Comparison of ENCODE assay signal across 19 cellular contexts in genomic region chr6:20246107-20246506, GRCh38. TPM values are rescaled to one million over a fixed set of nuclear protein-coding genes. Genes with fewer than 3 reads are reported as not detected.
A peak's percentile ranks its signal among the peaks of the same experiment; 100 is the strongest.
DNase-seq lines count a peak whose midpoint lies in the region; ATAC-seq, FAIRE-seq and TF ChIP-seq lines count a peak whose summit lies in the region.
"Had no signal": no experiment of that assay in that cellular context is flagged by ENCODE, and none has a peak within 500 bp of the region (broad histone marks: within the 10 kb centered on the region; RNA-seq: fewer than 3 reads in every experiment).

No MANE protein-coding gene starts in this region.

- CTCF ChIA-PET in RWPE1 (lab: Yijun Ruan, JAX) = no interaction called here

- no peaks in the 10 kb centered on the region for H3K9me3 Mint-ChIP-seq in endothelial cell (ENCODE audit: unreplicated experiment)
- no peaks in the 10 kb centered on the region for H3K9me3 Mint-ChIP-seq in stimulated activated effector memory CD8-positive, alpha-beta T cell treated with anti-CD3 and anti-CD28 coated beads, Interleukin-12 subunit alpha, Interleukin-12 subunit beta, amount 100 ng/mL, for 72 hours
- H3K9me3 Mint-ChIP-seq: CD4-positive, CD25-positive, alpha-beta regulatory T cell had no signal

- TF ChIP-seq CTCF in cardiac muscle cell (IDR thresholded peaks at IDR 0.05; ENCODE audit: low read depth, low read length) (no peak), heart right ventricle (IDR thresholded peaks at IDR 0.05) (no peak), endothelial cell (IDR thresholded peaks at IDR 0.05; ENCODE audit: unreplicated experiment) (no peak), RWPE1 (conservative IDR thresholded peaks at IDR 0.05; ENCODE audit: low read depth) (no peak)

- peaks cover 13% of the 10 kb centered on the region for H3K4me1 Mint-ChIP-seq in endothelial cell (ENCODE audit: unreplicated experiment)
- H3K4me1 Mint-ChIP-seq in stimulated activated effector memory CD8-positive, alpha-beta T cell treated with anti-CD3 and anti-CD28 coated beads, Interleukin-12 subunit alpha, Interleukin-12 subunit beta, amount 100 ng/mL, for 72 hours = no peaks in the 10 kb centered on the region

- POLR2A ChIA-PET in RWPE1 (lab: Yijun Ruan, JAX; ENCODE audit: low non-redundant PET) = no interaction called here

- H3K27ac ChIP-seq in cardiac muscle cell (peak overlapping the region; percentile 45), heart right ventricle (no peak overlapping the region), small intestine (ENCODE audit: low read depth in 1 of 2, low read length in 1 of 2) (no peak overlapping the region), RWPE1 (no peak overlapping the region)
- H3K27ac ChIP-seq: GM23248 had no signal

- H3K36me3 ChIP-seq in cardiac muscle cell (no peaks in the 10 kb centered on the region), heart right ventricle (no peaks in the 10 kb centered on the region), small intestine (ENCODE audit: control insufficient read depth in 2 of 2, insufficient read depth in 2 of 2, low read length in 2 of 2) (no peaks in the 10 kb centered on the region)
- H3K36me3 ChIP-seq: Peyer's patch had no signal

- H3K4me3 ChIP-seq in cardiac muscle cell (no peak overlapping the region), heart right ventricle (no peak overlapping the region), small intestine (ENCODE audit: low read depth in 1 of 2, low read length in 2 of 2) (no peak overlapping the region)
- H3K4me3 ChIP-seq: GM23248, Peyer's patch had no signal

- H3K27ac Mint-ChIP-seq in endothelial cell (ENCODE audit: unreplicated experiment) = peak overlapping the region; percentile 5
- no peak overlapping the region for H3K27ac Mint-ChIP-seq in stimulated activated effector memory CD8-positive, alpha-beta T cell treated with anti-CD3 and anti-CD28 coated beads, Interleukin-12 subunit alpha, Interleukin-12 subunit beta, amount 100 ng/mL, for 72 hours
- H3K27ac Mint-ChIP-seq: CD4-positive, CD25-positive, alpha-beta regulatory T cell; HFFc6 had no signal

- no peak overlapping the region for H3K4me3 Mint-ChIP-seq in endothelial cell (ENCODE audit: unreplicated experiment)
- no peak overlapping the region for H3K4me3 Mint-ChIP-seq in stimulated activated effector memory CD8-positive, alpha-beta T cell treated with anti-CD3 and anti-CD28 coated beads, Interleukin-12 subunit alpha, Interleukin-12 subunit beta, amount 100 ng/mL, for 72 hours
- H3K4me3 Mint-ChIP-seq: CD4-positive, CD25-positive, alpha-beta regulatory T cell; HFFc6 had no signal

- ATAC-seq in heart right ventricle (no peak), HG03045 (IDR thresholded peaks at IDR 0.05; ENCODE audit: unreplicated experiment) (no peak)
- no peak for ATAC-seq in stimulated activated effector memory CD8-positive, alpha-beta T cell treated with anti-CD3 and anti-CD28 coated beads, Interleukin-12 subunit alpha, Interleukin-12 subunit beta, amount 100 ng/mL, for 72 hours

- H3K27me3 ChIP-seq in cardiac muscle cell = no peaks in the 10 kb centered on the region
- no peaks in the 10 kb centered on the region for H3K27me3 ChIP-seq in heart right ventricle
- H3K27me3 ChIP-seq in small intestine (ENCODE audit: control insufficient read depth in 2 of 2, insufficient read depth in 2 of 2, low read length in 2 of 2) = no peaks in the 10 kb centered on the region
- H3K27me3 ChIP-seq: Peyer's patch had no signal

- no peak for FAIRE-seq in small intestine (lab: Jason Lieb, UNC)

- peaks cover 2% of the 10 kb centered on the region for H3K27me3 Mint-ChIP-seq in endothelial cell (ENCODE audit: unreplicated experiment)

- H3K9me3 ChIP-seq in cardiac muscle cell (ENCODE audit: low read depth) (no peaks in the 10 kb centered on the region), heart right ventricle (peaks cover 0 to 6% (median 0%) of the 10 kb centered on the region in 11 donors), small intestine (ENCODE audit: control insufficient read depth, low read depth) (no peaks in the 10 kb centered on the region)
- H3K9me3 ChIP-seq: Peyer's patch had no signal

- intact Hi-C loops in heart right ventricle (cut with DNase I) = no loop called here

- H3K36me3 Mint-ChIP-seq in endothelial cell (ENCODE audit: low read depth, unreplicated experiment) = no peaks in the 10 kb centered on the region
- no peaks in the 10 kb centered on the region for H3K36me3 Mint-ChIP-seq in stimulated activated effector memory CD8-positive, alpha-beta T cell treated with anti-CD3 and anti-CD28 coated beads, Interleukin-12 subunit alpha, Interleukin-12 subunit beta, amount 100 ng/mL, for 72 hours
- H3K36me3 Mint-ChIP-seq: CD4-positive, CD25-positive, alpha-beta regulatory T cell had no signal

- WGBS in heart right ventricle, 2 donors = 50% methylated on average over 2 of the region's 2 CpGs
- WGBS in small intestine, 3 donors = 14 to 36% (median 33%) methylated on average over 2 of the region's 2 CpGs

- no peak for DNase-seq in cardiac muscle cell (ENCODE audit: low read depth in 1 of 2, low spot score in 1 of 2)
- no peak for DNase-seq in heart right ventricle
- peak; percentile 60 for DNase-seq in NCI-H748 (lab: John Stamatoyannopoulos, UW; ENCODE audit: unreplicated experiment)
- no peak for DNase-seq in endothelial cell (ENCODE audit: low spot score)
- DNase-seq in small intestine = peak; percentile 27
- no peak for DNase-seq in stimulated activated effector memory CD8-positive, alpha-beta T cell treated with anti-CD3 and anti-CD28 coated beads, Interleukin-12 subunit alpha, Interleukin-12 subunit beta, amount 100 ng/mL, for 72 hours (ENCODE audit: low spot score in 2 of 2)
- DNase-seq in RWPE1 (ENCODE audit: low spot score) = no peak
- DNase-seq: ACHN; CD4-positive, CD25-positive, alpha-beta regulatory T cell; GF-D8; HFFc6; KG1; NCI-H1930; NCI-H345; NCI-H774; Peyer's patch; SHP77 treated with DMSO at 0.1 percent for 48 hours had no signal

- H3K4me1 ChIP-seq in cardiac muscle cell (ENCODE audit: low read depth) (peaks cover 7% of the 10 kb centered on the region), heart right ventricle (no peaks in the 10 kb centered on the region), small intestine (ENCODE audit: control insufficient read depth in 2 of 2, insufficient read depth in 1 of 2, low read depth in 1 of 2, low read length in 1 of 2) (peaks cover 0 to 2% of the 10 kb centered on the region in 2 donors)

RNA-seq across cellular contexts. Expression of gene MBOAT1, which starts 33.8 kb away (rescaled TPM):
- total RNA-seq in cardiac muscle cell = 9.1 and 15.5 TPM in 2 replicates
- 7.5 and 10.2 TPM in 2 replicates for polyA plus RNA-seq in cardiac muscle cell
- total RNA-seq in heart right ventricle = 1 to 10 TPM; 1.9 to 7.9 (median 3.9) TPM
- 1 to 10 TPM; 1.5 to 3.7 TPM for polyA plus RNA-seq in heart right ventricle
- 10.7 TPM for total RNA-seq in endothelial cell (ENCODE audit: unreplicated experiment)
- 10 to 100 TPM in 1 of 3 donors, 1 to 10 TPM in 2; 1.1 to 11.3 (median 2.5) TPM for polyA plus RNA-seq in small intestine

Comparison
In these comparisons a context has a peak if more than half of its experiments do, and no peak if none do; other contexts are left out.
1. DNase-seq: peak in NCI-H748 (single experiment) and small intestine (single experiment); none in cardiac muscle cell (0 of 2), heart right ventricle (0 of 2), endothelial cell (single experiment), stimulated activated effector memory CD8-positive, alpha-beta T cell treated with anti-CD3 and anti-CD28 coated beads, Interleukin-12 subunit alpha, Interleukin-12 subunit beta, amount 100 ng/mL, for 72 hours (0 of 2) and RWPE1 (single experiment).